Comparison of ENCODE assay signal across 8 cellular contexts in the genomic region with DNA sequence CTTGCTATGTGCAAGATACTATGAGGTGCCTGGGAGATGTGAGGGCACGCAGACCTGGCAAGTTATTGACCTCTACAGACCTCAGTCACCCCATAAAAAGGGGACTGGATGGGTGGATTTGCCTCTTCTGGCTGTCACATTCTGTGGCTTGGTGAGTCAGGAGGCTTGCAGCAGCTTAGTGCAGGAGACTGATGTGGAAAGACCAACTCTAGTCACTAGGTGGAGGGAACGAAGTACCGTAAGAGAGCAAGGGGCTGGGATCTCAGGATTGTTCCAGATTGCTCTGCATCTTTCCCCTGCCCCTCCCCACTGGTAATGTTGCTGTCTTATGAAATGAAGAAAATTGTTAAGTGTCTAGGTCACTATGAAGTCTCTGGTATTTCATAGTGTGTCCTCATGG. TPM values are rescaled to one million over a fixed set of nuclear protein-coding genes. Genes with fewer than 3 reads are reported as not detected.
DNase-seq lines count a peak whose midpoint lies in the region; ATAC-seq, FAIRE-seq and TF ChIP-seq lines count a peak whose summit lies in the region.

No MANE protein-coding gene starts in this region.

- DNase-seq in EH (ENCODE audit: low read depth) (peak; percentile 86), RCC 7860 (ENCODE audit: low spot score) (peak; percentile 70), choroid plexus epithelial cell (ENCODE audit: low read depth) (peak; percentile 88), renal cortical epithelial cell (ENCODE audit: low read depth) (peak; percentile 83), NCI-H748 treated with DMSO at 0.1 percent for 48 hours (lab: John Stamatoyannopoulos, UW) (no peak)

- peak; percentile 69 for FAIRE-seq in RCC 7860 (lab: Jason Lieb, UNC)

- TF ChIP-seq CTCF in choroid plexus epithelial cell (conservative IDR thresholded peaks at IDR 0.05; ENCODE audit: low read depth, low read length): peak; percentile 47

- H3K4me3 ChIP-seq in choroid plexus epithelial cell (ENCODE audit: low read depth, low read length): no peak overlapping the region

- ATAC-seq in HG03025 (IDR thresholded peaks at IDR 0.05; ENCODE audit: low FRiP score, unreplicated experiment) (no peak), HG03095 (IDR thresholded peaks at IDR 0.05; ENCODE audit: unreplicated experiment) (no peak), GM18861 (IDR thresholded peaks at IDR 0.05; ENCODE audit: unreplicated experiment) (no peak)

RNA-seq across cellular contexts. Expression of a gene that starts 3.3 kb away (rescaled TPM):
- 151 and 160 TPM in 2 replicates for total RNA-seq in renal cortical epithelial cell

RNA-seq across cellular contexts. Expression of a gene that starts 35.6 kb away (rescaled TPM):
- 0.05 TPM in 1 of 2 replicates, not detected in the other for total RNA-seq in renal cortical epithelial cell
